In genomic region chr7:135167360-135167759, GRCh38 we compare ENCODE assay signal across 12 cellular contexts. TPM values are rescaled to one million over a fixed set of nuclear protein-coding genes. Genes with fewer than 3 reads are reported as not detected.
DNase-seq lines count a peak whose midpoint lies in the region; ATAC-seq and TF ChIP-seq lines count a peak whose summit lies in the region.
"Had no signal": no experiment of that assay in that cellular context is flagged by ENCODE, and none has a peak within 500 bp of the region (broad histone marks: within the 10 kb centered on the region; RNA-seq: fewer than 3 reads in every experiment).

No MANE protein-coding gene starts in this region.

- H3K27ac Mint-ChIP-seq in T-helper 2 cell treated with Interferon-gamma antibody and Interleukin-4, amounts not matched to agents 5 μg/mL and 100 μg/mL, for 36 hours, result peak overlapping the region; percentile 66
- peak overlapping the region; percentile 82 to 86 for H3K27ac Mint-ChIP-seq in T-cell
- peak overlapping the region; percentile 72 for H3K27ac Mint-ChIP-seq in endothelial cell (ENCODE audit: unreplicated experiment)
- H3K27ac Mint-ChIP-seq in endodermal cell, result no peak overlapping the region

- peaks cover 58 to 83% (median 79%) of the 10 kb centered on the region in 6 donors for H3K4me1 ChIP-seq in spleen
- no peaks in the 10 kb centered on the region for H3K4me1 ChIP-seq in endodermal cell (ENCODE audit: control insufficient read depth, insufficient read depth, low read length)

- H3K9me3 Mint-ChIP-seq in T-helper 2 cell treated with Interferon-gamma antibody and Interleukin-4, amounts not matched to agents 5 μg/mL and 100 μg/mL, for 36 hours, result peaks cover 7% of the 10 kb centered on the region
- H3K9me3 Mint-ChIP-seq in T-cell (peaks cover under 1 to 3% (median 2%) of the 10 kb centered on the region in 3 donors), endothelial cell (ENCODE audit: unreplicated experiment) (peaks cover 3% of the 10 kb centered on the region), endodermal cell (peaks cover 10% of the 10 kb centered on the region)

- no peak for DNase-seq in T-helper 2 cell treated with Interferon-gamma antibody and Interleukin-4, amounts not matched to agents 5 μg/mL and 100 μg/mL, for 36 hours (ENCODE audit: low spot score)
- DNase-seq in T-helper 2 cell (no peak), T-cell (no peak), endothelial cell (ENCODE audit: low spot score) (no peak), spleen (no peak), endodermal cell (no peak), left lobe of liver (ENCODE audit: low spot score) (no peak)
- DNase-seq in activated CD4-positive, CD25-positive, alpha-beta regulatory T cell (lab: John Stamatoyannopoulos, UW), result no peak
- DNase-seq: 8988T, NCI-H1694 treated with DMSO at 0.1 percent for 48 hours had no signal

- no peak overlapping the region for H3K9ac ChIP-seq in endodermal cell (ENCODE audit: extremely low read depth, low read length, poor library complexity, severe bottlenecking)

- no peak for TF ChIP-seq CTCF in endothelial cell (IDR thresholded peaks at IDR 0.05; ENCODE audit: unreplicated experiment)
- no peak for TF ChIP-seq CTCF in spleen (IDR thresholded peaks at IDR 0.05 in 8 of 11, conservative IDR thresholded peaks at IDR 0.05 in 3 of 11)
- TF ChIP-seq CTCF in endodermal cell (conservative IDR thresholded peaks at IDR 0.05), result no peak

- peak overlapping the region; percentile 64 to 100 (median 96) for H3K27ac ChIP-seq in spleen
- H3K27ac ChIP-seq in endodermal cell (ENCODE audit: low read depth, low read length), result no peak overlapping the region

- H3K36me3 Mint-ChIP-seq in T-helper 2 cell treated with Interferon-gamma antibody and Interleukin-4, amounts not matched to agents 5 μg/mL and 100 μg/mL, for 36 hours (ENCODE audit: low read depth), result peaks cover 50% of the 10 kb centered on the region
- H3K36me3 Mint-ChIP-seq in T-cell (peaks cover 47% of the 10 kb centered on the region), endothelial cell (ENCODE audit: low read depth, unreplicated experiment) (peaks cover 55% of the 10 kb centered on the region), endodermal cell (ENCODE audit: low read depth) (peaks cover 63% of the 10 kb centered on the region)

- H3K4me1 Mint-ChIP-seq in T-helper 2 cell treated with Interferon-gamma antibody and Interleukin-4, amounts not matched to agents 5 μg/mL and 100 μg/mL, for 36 hours (ENCODE audit: low read depth), result peaks cover 36% of the 10 kb centered on the region
- H3K4me1 Mint-ChIP-seq in T-cell, result peaks cover 65 to 70% (median 69%) of the 10 kb centered on the region in 3 donors
- H3K4me1 Mint-ChIP-seq in endothelial cell (ENCODE audit: unreplicated experiment), result peaks cover 42% of the 10 kb centered on the region
- H3K4me1 Mint-ChIP-seq in endodermal cell, result peaks cover 11% of the 10 kb centered on the region

- H3K4me3 Mint-ChIP-seq in T-helper 2 cell treated with Interferon-gamma antibody and Interleukin-4, amounts not matched to agents 5 μg/mL and 100 μg/mL, for 36 hours, result peak overlapping the region; percentile 24
- H3K4me3 Mint-ChIP-seq in T-cell (peak overlapping the region in 1 of 3 donors; percentile 85), endothelial cell (ENCODE audit: unreplicated experiment) (no peak overlapping the region), endodermal cell (no peak overlapping the region)

- ATAC-seq in T-cell (replicated peaks in 1 of 4) (no peak), left lobe of liver (no peak)

- CTCF ChIA-PET in T-cell (lab: Charles Lee), result no interaction called here

- no peaks in the 10 kb centered on the region for H3K27me3 Mint-ChIP-seq in T-helper 2 cell treated with Interferon-gamma antibody and Interleukin-4, amounts not matched to agents 5 μg/mL and 100 μg/mL, for 36 hours (ENCODE audit: low read depth)
- H3K27me3 Mint-ChIP-seq in T-cell, result no peaks in the 10 kb centered on the region
- peaks cover 31% of the 10 kb centered on the region for H3K27me3 Mint-ChIP-seq in endothelial cell (ENCODE audit: unreplicated experiment)
- H3K27me3 Mint-ChIP-seq in endodermal cell (ENCODE audit: insufficient read depth), result no peaks in the 10 kb centered on the region

- H3K27me3 ChIP-seq in spleen (replicated peaks in 1 of 7) (no peaks in the 10 kb centered on the region), endodermal cell (ENCODE audit: control insufficient read depth, insufficient read depth, low read length, poor library complexity, severe bottlenecking) (no peaks in the 10 kb centered on the region)

- POLR2A ChIA-PET in T-cell (lab: Charles Lee), result interaction anchor here in 1 of 2 donors (0.6 to 1.0 kb wide), 3 partner anchors 14 to 523 kb away, joined by 3 read pairs; no protein-coding TSS in a partner anchor

- H3K4me3 ChIP-seq in spleen (peak overlapping the region in 1 of 8 donors; percentile 79), endodermal cell (ENCODE audit: low read length) (no peak overlapping the region)
- H3K4me3 ChIP-seq: lung had no signal

- H3K9me3 ChIP-seq in spleen (peaks cover 0 to 3% (median 0%) of the 10 kb centered on the region in 8 donors), endodermal cell (ENCODE audit: control insufficient read depth, low read length) (peaks cover 13% of the 10 kb centered on the region)

- WGBS in spleen, 5 donors, result 58 to 73% (median 65%) methylated on average over 10 of the region's 10 CpGs
- WGBS in endodermal cell (ENCODE audit: insufficient coverage in 1 of 2, insufficient read length in 1 of 2), 2 experiments, result 83 to 88% methylated on average over 7 to 10 of the region's 10 CpGs

- intact Hi-C loops in spleen (cut with DNase I; ENCODE audit: low total_unique reads), result loop anchor here (10.0 kb wide), 1 partner anchor 183 kb away; the partner anchor contains the start of gene AGBL3

- TF ChIP-seq POLR2A in spleen (IDR thresholded peaks at IDR 0.05), result no peak

- H3K36me3 ChIP-seq in spleen (peaks cover 0 to 67% (median 29%) of the 10 kb centered on the region in 6 donors), endodermal cell (ENCODE audit: control insufficient read depth, insufficient read depth, low read length) (peaks cover 48% of the 10 kb centered on the region)

RNA-seq across cellular contexts. Expression of gene CYREN, which starts 3.1 kb away (rescaled TPM):
- 10 to 100 TPM; 24.3 to 46.4 (median 44.6) TPM for total RNA-seq in T-cell
- total RNA-seq in endothelial cell (ENCODE audit: unreplicated experiment), result 38.1 TPM
- 10 to 100 TPM; 37.8 to 55.0 (median 48.2) TPM for total RNA-seq in spleen
- 10 to 100 TPM; 21.2 to 36.8 (median 23.5) TPM for polyA plus RNA-seq in spleen
- total RNA-seq in endodermal cell, result 10 to 100 TPM; 60.6 to 67.8 TPM
- polyA plus RNA-seq in endodermal cell (2013, experiment 1 of 2), result 38.5 TPM
- polyA plus RNA-seq in endodermal cell (2013, experiment 2 of 2), result 29.7 TPM
- total RNA-seq in left lobe of liver, result 15.0 TPM

RNA-seq across cellular contexts. Expression of gene TMEM140, which starts 19.5 kb away (rescaled TPM):
- 10 to 100 TPM; 20.7 to 32.7 (median 25.8) TPM for total RNA-seq in T-cell
- total RNA-seq in endothelial cell (ENCODE audit: unreplicated experiment), result not detected
- 10 to 100 TPM; 40.3 to 76.1 (median 45.4) TPM for total RNA-seq in spleen
- polyA plus RNA-seq in spleen, result 10 to 100 TPM in 2 of 3 donors, 1 to 10 TPM in 1; 7.0 to 16.6 (median 16.3) TPM
- total RNA-seq in endodermal cell, result not detected
- not detected for polyA plus RNA-seq in endodermal cell (2013, experiment 1 of 2)
- polyA plus RNA-seq in endodermal cell (2013, experiment 2 of 2), result not detected
- total RNA-seq in left lobe of liver, result 32.4 TPM
- total RNA-seq: chondrocyte had no signal

RNA-seq across cellular contexts. Expression of gene WDR91, which starts 44.0 kb away (rescaled TPM):
- total RNA-seq in T-cell (10 to 100 TPM; 28.1 to 41.2 (median 37.6) TPM), endothelial cell (ENCODE audit: unreplicated experiment) (11.5 TPM), spleen (10 to 100 TPM; 15.1 to 31.3 (median 23.8) TPM), endodermal cell (1 to 10 TPM; 8.2 to 9.6 TPM), left lobe of liver (9.3 TPM)
- polyA plus RNA-seq in spleen, result 10 to 100 TPM in 2 of 3 donors, 1 to 10 TPM in 1; 6.9 to 12.2 (median 11.4) TPM
- 11.9 TPM for polyA plus RNA-seq in endodermal cell (2013, experiment 1 of 2)
- polyA plus RNA-seq in endodermal cell (2013, experiment 2 of 2), result 14.5 TPM

Comparison
In these comparisons a context has a peak if more than half of its experiments do, and no peak if none do; other contexts are left out.
1. RNA of gene TMEM140, which starts 19.5 kb away (total RNA-seq): 40.3 to 76.1 TPM in spleen, 32.4 TPM in left lobe of liver (single experiment) and 20.7 to 32.7 TPM in T-cell; not detected in endothelial cell (single experiment) and not detected in endodermal cell; every median in the first group is over 10 times any median in the second.